In genomic region chr5:73545403-73545779, GRCh38 we compare ENCODE assay signal across 1 cellular context.
TF ChIP-seq lines count a peak whose summit lies in the region.

No MANE protein-coding gene starts in this region.

TF ChIP-seq in GM23338, 12 proteins besides CTCF, POLR2A, EP300 and RAD21 (continued from another document):
- TF ChIP-seq REST (IDR thresholded peaks at IDR 0.05; ENCODE audit: unreplicated experiment) (no peak), ETS1 (IDR thresholded peaks at IDR 0.05) (no peak), ZNF331 (CRISPR knock-in tag; IDR thresholded peaks at IDR 0.05; ENCODE audit: low read depth) (no peak), ZNF114 (CRISPR knock-in tag; IDR thresholded peaks at IDR 0.05) (no peak), JUNB (IDR thresholded peaks at IDR 0.05; ENCODE audit: unreplicated experiment) (no peak), STAT1 (IDR thresholded peaks at IDR 0.05; ENCODE audit: unreplicated experiment) (no peak), CREB1 (CRISPR knock-in tag; IDR thresholded peaks at IDR 0.05; ENCODE audit: low read depth) (no peak), POLR2AphosphoS5 (IDR thresholded peaks at IDR 0.05; ENCODE audit: low read depth) (no peak), EZH2 (IDR thresholded peaks at IDR 0.05; ENCODE audit: low read depth, unreplicated experiment) (no peak), EZH2phosphoT487 (IDR thresholded peaks at IDR 0.05; ENCODE audit: unreplicated experiment) (no peak), NANOG (IDR thresholded peaks at IDR 0.05; ENCODE audit: borderline replicate concordance) (no peak)
